Comparison of ENCODE assay signal across 20 cellular contexts in genomic region chrX:120732461-120732860, GRCh38.
"Had no signal": no experiment of that assay in that cellular context is flagged by ENCODE, and none has a peak within 500 bp of the region (broad histone marks: within the 10 kb centered on the region; RNA-seq: fewer than 3 reads in every experiment).

No MANE protein-coding gene starts in this region.

- H3K27me3 ChIP-seq: esophagus muscularis mucosa, neutrophil, spleen, stomach, transverse colon had no signal

- H3K27me3 Mint-ChIP-seq: naive thymus-derived CD8-positive, alpha-beta T cell; stimulated activated memory B cell treated with anti-CD40 and anti-IgM and Interleukin-4, amounts not matched to agents 10 μg/mL and 1 μg/mL and 100 μg/mL, for 72 hours had no signal

- H3K36me3 ChIP-seq: esophagus muscularis mucosa, heart left ventricle, neutrophil, spleen, stomach, thoracic aorta, transverse colon had no signal

- H3K27ac Mint-ChIP-seq: naive thymus-derived CD8-positive, alpha-beta T cell; stimulated activated memory B cell treated with anti-CD40 and anti-IgM and Interleukin-4, amounts not matched to agents 10 μg/mL and 1 μg/mL and 100 μg/mL, for 72 hours had no signal

- H3K27ac ChIP-seq: coronary artery, epithelial cell of prostate, esophagus muscularis mucosa, heart left ventricle, neutrophil, spleen, stomach, thoracic aorta, transverse colon had no signal

- DNase-seq: effector memory CD4-positive, alpha-beta T cell; hippocampal formation; mammary epithelial cell; naive thymus-derived CD8-positive, alpha-beta T cell; stimulated activated CD4-positive, alpha-beta T cell treated with anti-CD3 and anti-CD28 coated beads, Interleukin-15, amount 100 ng/mL, for 24 hours; stimulated activated CD4-positive, alpha-beta T cell treated with anti-CD3 and anti-CD28 coated beads, Interleukin-1b, Interleukin-23, amount 100 ng/mL, for 48 hours; stimulated activated CD4-positive, alpha-beta T cell treated with anti-CD3 and anti-CD28 coated beads, Interleukin-4, amount 100 ng/mL, for 24 hours; stomach; substantia nigra; transverse colon had no signal

- H3K4me1 ChIP-seq: esophagus muscularis mucosa, heart left ventricle, spleen, stomach, transverse colon had no signal

- H3K36me3 Mint-ChIP-seq: stimulated activated memory B cell treated with anti-CD40 and anti-IgM and Interleukin-4, amounts not matched to agents 10 μg/mL and 1 μg/mL and 100 μg/mL, for 72 hours had no signal

- H3K4me1 Mint-ChIP-seq: naive thymus-derived CD8-positive, alpha-beta T cell had no signal

- ATAC-seq: heart left ventricle; mucosa of descending colon; naive thymus-derived CD8-positive, alpha-beta T cell; sciatic nerve; stimulated activated memory B cell treated with anti-CD40 and anti-IgM and Interleukin-4, amounts not matched to agents 10 μg/mL and 1 μg/mL and 100 μg/mL, for 72 hours had no signal

- H3K4me3 ChIP-seq: coronary artery, esophagus muscularis mucosa, heart left ventricle, mucosa of descending colon, spleen, stomach, thoracic aorta, transverse colon had no signal

- H3K4me3 Mint-ChIP-seq: naive thymus-derived CD8-positive, alpha-beta T cell; stimulated activated memory B cell treated with anti-CD40 and anti-IgM and Interleukin-4, amounts not matched to agents 10 μg/mL and 1 μg/mL and 100 μg/mL, for 72 hours had no signal
